26 cellular contexts compared by ENCODE assay signal in the genomic region with DNA sequence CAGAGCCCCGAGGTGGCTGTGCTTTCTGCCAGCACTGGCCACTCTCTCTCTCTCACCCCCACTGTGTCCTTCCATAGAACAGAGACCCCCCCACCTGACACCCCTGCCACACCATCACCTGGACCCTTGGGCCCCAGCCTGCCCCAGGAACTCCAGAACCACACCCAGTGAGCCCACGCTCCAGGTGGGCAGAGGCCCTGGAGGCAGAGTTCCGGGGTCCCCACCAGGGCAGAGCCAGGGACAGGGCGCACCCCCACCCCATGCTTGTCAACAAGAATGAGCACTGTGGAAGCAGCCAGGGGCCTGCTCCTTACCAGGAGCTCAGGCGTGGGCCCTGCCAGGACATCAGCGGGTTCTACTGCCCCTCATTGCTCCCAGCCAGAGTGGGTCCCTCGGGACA.
"Had no signal": no experiment of that assay in that cellular context is flagged by ENCODE, and none has a peak within 500 bp of the region (broad histone marks: within the 10 kb centered on the region; RNA-seq: fewer than 3 reads in every experiment).

No MANE protein-coding gene starts in this region.

- H3K27me3 Mint-ChIP-seq: naive thymus-derived CD4-positive, alpha-beta T cell; progenitor cell of endocrine pancreas; type B pancreatic cell had no signal

- H3K9me3 Mint-ChIP-seq: naive thymus-derived CD4-positive, alpha-beta T cell; nephron progenitor cell; type B pancreatic cell had no signal

- H3K4me1 Mint-ChIP-seq: nephron progenitor cell had no signal

- ATAC-seq: foreskin keratinocyte; gastroesophageal sphincter; heart left ventricle; left cardiac atrium; left lung; naive thymus-derived CD4-positive, alpha-beta T cell; pancreas had no signal

- H3K4me3 Mint-ChIP-seq: naive thymus-derived CD4-positive, alpha-beta T cell; nephron progenitor cell; type B pancreatic cell had no signal

- H3K27ac ChIP-seq: coronary artery, esophagus muscularis mucosa, foreskin keratinocyte, gastroesophageal sphincter, heart left ventricle, hepatocyte, left lung, pancreas, skin epidermis, spleen, tibial artery had no signal

- H3K36me3 ChIP-seq: pancreas had no signal

- H3K27ac Mint-ChIP-seq: nephron progenitor cell, progenitor cell of endocrine pancreas, type B pancreatic cell had no signal

- H3K27me3 ChIP-seq: esophagus muscularis mucosa, foreskin keratinocyte, gastroesophageal sphincter, heart left ventricle, hepatocyte, left lung, pancreas, spleen, testis, tibial artery had no signal

- DNase-seq: dermis blood vessel endothelial cell; effector memory CD4-positive, alpha-beta T cell; foreskin keratinocyte; heart left ventricle; left cardiac atrium; mammary epithelial cell; mesendoderm; midbrain; naive thymus-derived CD4-positive, alpha-beta T cell; nephron progenitor cell; occipital lobe; stimulated activated CD4-positive, alpha-beta T cell treated with anti-CD3 and anti-CD28 coated beads, Interleukin-4, amount 100 ng/mL, for 4 hours; stimulated activated naive CD4-positive, alpha-beta T cell; substantia nigra had no signal

- H3K9me3 ChIP-seq: esophagus muscularis mucosa, gastroesophageal sphincter, heart left ventricle, left lung, pancreas, spleen, testis, tibial artery had no signal

- H3K4me1 ChIP-seq: esophagus muscularis mucosa, foreskin keratinocyte, gastroesophageal sphincter, heart left ventricle, left lung, pancreas, tibial artery had no signal

- H3K4me3 ChIP-seq: coronary artery, esophagus muscularis mucosa, gastroesophageal sphincter, heart left ventricle, hepatocyte, left lung, pancreas, skin epidermis, spleen, testis, tibial artery had no signal
